ENCODE assay signal across 19 cellular contexts in the genomic region with DNA sequence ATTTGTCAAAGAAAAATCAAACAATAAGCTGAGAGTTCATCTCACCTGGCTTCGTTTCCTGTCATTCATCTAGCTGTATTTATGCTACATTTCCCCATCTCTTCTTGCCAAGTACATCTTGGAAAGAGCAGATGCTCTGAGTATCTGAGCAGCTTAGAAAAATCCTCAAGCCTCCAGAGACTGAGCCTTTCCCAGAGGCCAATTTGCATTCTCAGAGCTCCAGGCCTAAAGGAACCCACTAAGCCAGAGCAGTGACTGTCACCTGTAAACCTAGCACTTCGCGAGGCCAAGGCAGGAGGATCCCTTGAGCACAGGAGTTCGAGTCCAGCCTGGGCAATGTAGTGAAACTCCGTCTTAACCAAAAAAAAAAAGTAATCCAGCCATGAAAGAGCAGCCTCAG.
A peak's percentile ranks its signal among the peaks of the same experiment; 100 is the strongest.
DNase-seq lines count a peak whose midpoint lies in the region; ATAC-seq and TF ChIP-seq lines count a peak whose summit lies in the region.
"Had no signal": no experiment of that assay in that cellular context is flagged by ENCODE, and none has a peak within 500 bp of the region (broad histone marks: within the 10 kb centered on the region; RNA-seq: fewer than 3 reads in every experiment).

No MANE protein-coding gene starts in this region.

- H3K9me3 ChIP-seq in cardiac muscle cell (ENCODE audit: low read depth) (no peaks in the 10 kb centered on the region), WERI-Rb-1 (ENCODE audit: severe bottlenecking) (no peaks in the 10 kb centered on the region), gastroesophageal sphincter (no peaks in the 10 kb centered on the region)
- no peaks in the 10 kb centered on the region for H3K9me3 ChIP-seq in CD4-positive, alpha-beta memory T cell (ENCODE audit: control insufficient read depth in 1 of 2, low read length in 2 of 2)
- H3K9me3 ChIP-seq: A549 had no signal

- no peaks in the 10 kb centered on the region for H3K27me3 Mint-ChIP-seq in CD4-positive, alpha-beta memory T cell
- H3K27me3 Mint-ChIP-seq: CD4-positive, alpha-beta T cell had no signal

- WGBS in gastroesophageal sphincter (ENCODE audit: low coverage in 1 of 2), 2 donors = 20% methylated on average over 1 of the region's 5 CpGs; no CpG with 5 or more reads in 1 of the 2 donors

- H3K4me3 ChIP-seq in cardiac muscle cell (no peak overlapping the region), WERI-Rb-1 (ENCODE audit: low read depth, low read length) (no peak overlapping the region), gastroesophageal sphincter (no peak overlapping the region)
- no peak overlapping the region for H3K4me3 ChIP-seq in CD4-positive, alpha-beta memory T cell (ENCODE audit: low read length in 2 of 2)
- H3K4me3 ChIP-seq: A549, SK-N-MC had no signal

- H3K36me3 ChIP-seq in cardiac muscle cell (no peaks in the 10 kb centered on the region), WERI-Rb-1 (no peaks in the 10 kb centered on the region), gastroesophageal sphincter (peaks cover 0 to 4% of the 10 kb centered on the region in 2 donors)
- no peaks in the 10 kb centered on the region for H3K36me3 ChIP-seq in CD4-positive, alpha-beta memory T cell (ENCODE audit: insufficient read depth, low read length)

- peaks cover 20% of the 10 kb centered on the region for H3K4me1 ChIP-seq in cardiac muscle cell (ENCODE audit: low read depth)
- H3K4me1 ChIP-seq in gastroesophageal sphincter = peaks cover 0 to 30% (median 3%) of the 10 kb centered on the region in 3 donors
- no peaks in the 10 kb centered on the region for H3K4me1 ChIP-seq in CD4-positive, alpha-beta memory T cell (ENCODE audit: insufficient read depth, low read length)
- H3K4me1 ChIP-seq: A549 had no signal

- H3K4me3 Mint-ChIP-seq in CD4-positive, alpha-beta memory T cell = no peak overlapping the region
- H3K4me3 Mint-ChIP-seq: CD4-positive, alpha-beta T cell had no signal

- CTCF ChIA-PET in CD4-positive, alpha-beta memory T cell (lab: Charles Lee; ENCODE audit: partially characterized antibody) = no interaction called here

- TF ChIP-seq EP300 in gastroesophageal sphincter (IDR thresholded peaks at IDR 0.05) = no peak

- H3K27ac Mint-ChIP-seq in CD4-positive, alpha-beta memory T cell = no peak overlapping the region
- H3K27ac Mint-ChIP-seq: CD4-positive, alpha-beta T cell had no signal

- TF ChIP-seq CTCF in cardiac muscle cell (IDR thresholded peaks at IDR 0.05; ENCODE audit: low read depth, low read length) (no peak), WERI-Rb-1 (IDR thresholded peaks at IDR 0.05; ENCODE audit: low read depth, low read length) (no peak), gastroesophageal sphincter (IDR thresholded peaks at IDR 0.05) (no peak)

- POLR2A ChIA-PET in CD4-positive, alpha-beta memory T cell (lab: Charles Lee; ENCODE audit: partially characterized antibody) = no interaction called here

- H3K27me3 ChIP-seq in cardiac muscle cell (no peaks in the 10 kb centered on the region), WERI-Rb-1 (ENCODE audit: insufficient read depth, low read depth, severe bottlenecking) (no peaks in the 10 kb centered on the region), gastroesophageal sphincter (no peaks in the 10 kb centered on the region)
- no peaks in the 10 kb centered on the region for H3K27me3 ChIP-seq in CD4-positive, alpha-beta memory T cell (ENCODE audit: insufficient read depth, low read length)

- DNase-seq in cardiac muscle cell (ENCODE audit: low read depth in 1 of 2, low spot score in 1 of 2) (no peak), cardiac septum (ENCODE audit: low spot score) (no peak), WERI-Rb-1 (peak; percentile 16)
- no peak for DNase-seq in CD4-positive, alpha-beta memory T cell
- DNase-seq: CD4-positive, alpha-beta T cell; DMS53; EL; KBM-7; NCI-H1105 treated with DMSO at 0.1 percent for 48 hours; NCI-H1694 treated with DMSO at 0.1 percent for 48 hours; NCI-H345; NCI-H526; Right ventricle myocardium superior had no signal

- H3K9me3 Mint-ChIP-seq in CD4-positive, alpha-beta memory T cell = no peaks in the 10 kb centered on the region
- H3K9me3 Mint-ChIP-seq: CD4-positive, alpha-beta T cell had no signal

- peaks cover 0 to 7% of the 10 kb centered on the region in 2 donors for H3K36me3 Mint-ChIP-seq in CD4-positive, alpha-beta memory T cell

- H3K27ac ChIP-seq in cardiac muscle cell = peak overlapping the region; percentile 66
- no peak overlapping the region for H3K27ac ChIP-seq in WERI-Rb-1
- peak overlapping the region in 3 of 4 donors; percentile 10 to 58 (median 56) for H3K27ac ChIP-seq in gastroesophageal sphincter
- no peak overlapping the region for H3K27ac ChIP-seq in CD4-positive, alpha-beta memory T cell (ENCODE audit: low read depth, low read length)
- H3K27ac ChIP-seq: A549, SK-N-MC had no signal

- H3K4me1 Mint-ChIP-seq in CD4-positive, alpha-beta memory T cell = peaks cover 0 to 4% (median under 1%) of the 10 kb centered on the region in 4 donors

- intact Hi-C loops in cardiac septum (cut with DNase I) = no loop called here
- intact Hi-C loops in CD4-positive, alpha-beta memory T cell (cut with micrococcal nuclease) = no loop called here

- ATAC-seq in gastroesophageal sphincter = no peak
- no peak for ATAC-seq in HG03095 (IDR thresholded peaks at IDR 0.05; ENCODE audit: unreplicated experiment)
- no peak for ATAC-seq in GM21390 (IDR thresholded peaks at IDR 0.05; ENCODE audit: unreplicated experiment)
- ATAC-seq: A549, HepG2 had no signal

- TF ChIP-seq POLR2A in gastroesophageal sphincter (IDR thresholded peaks at IDR 0.05) = no peak

Comparison
In these comparisons a context has a peak if more than half of its experiments do, and no peak if none do; other contexts are left out.
1. H3K27ac ChIP-seq: peak in cardiac muscle cell (single experiment) and gastroesophageal sphincter (3 of 4); none in WERI-Rb-1 (single experiment) and CD4-positive, alpha-beta memory T cell (single experiment).